Comparison of ENCODE assay signal across 17 cellular contexts in genomic region chr12:24730461-24730896, GRCh38.
A peak's percentile ranks its signal among the peaks of the same experiment; 100 is the strongest.
DNase-seq lines count a peak whose midpoint lies in the region; ATAC-seq and TF ChIP-seq lines count a peak whose summit lies in the region.
"Had no signal": no experiment of that assay in that cellular context is flagged by ENCODE, and none has a peak within 500 bp of the region (broad histone marks: within the 10 kb centered on the region; RNA-seq: fewer than 3 reads in every experiment).

No MANE protein-coding gene starts in this region.

- WGBS in testis, 2 donors: 88 to 90% methylated on average over 1 of the region's 1 CpG

- H3K27ac Mint-ChIP-seq in activated naive CD8-positive, alpha-beta T cell treated with anti-CD3 and anti-CD28 coated beads for 36 hours: peak overlapping the region; percentile 1
- H3K27ac Mint-ChIP-seq: type B pancreatic cell had no signal

- H3K9me3 ChIP-seq in testis: no peaks in the 10 kb centered on the region

- no peaks in the 10 kb centered on the region for H3K9me3 Mint-ChIP-seq in activated naive CD8-positive, alpha-beta T cell treated with anti-CD3 and anti-CD28 coated beads for 36 hours
- H3K9me3 Mint-ChIP-seq: type B pancreatic cell had no signal

- no peak for DNase-seq in activated CD4-positive, CD25-positive, alpha-beta regulatory T cell (lab: John Stamatoyannopoulos, UW)
- no peak for DNase-seq in activated naive CD8-positive, alpha-beta T cell treated with anti-CD3 and anti-CD28 coated beads for 36 hours
- DNase-seq in central memory CD4-positive, alpha-beta T cell: no peak
- DNase-seq in testis: no peak
- DNase-seq in HT-29 (ENCODE audit: low spot score): no peak
- DNase-seq: activated CD8-positive, alpha-beta memory T cell treated with anti-CD3 and anti-CD28 coated beads, Interleukin-2, amount 50 U/mL, for 48 hours; aorta; NCI-H1436 treated with DMSO at 0.1 percent for 48 hours; NCI-H774; small intestine had no signal

- no peak overlapping the region for H3K27ac ChIP-seq in testis
- H3K27ac ChIP-seq: 22Rv1 had no signal

- H3K4me3 Mint-ChIP-seq in activated naive CD8-positive, alpha-beta T cell treated with anti-CD3 and anti-CD28 coated beads for 36 hours: no peak overlapping the region
- H3K4me3 Mint-ChIP-seq: type B pancreatic cell had no signal

- H3K36me3 ChIP-seq in testis (ENCODE audit: low read depth, missing control alignments): no peaks in the 10 kb centered on the region

- H3K36me3 Mint-ChIP-seq in activated naive CD8-positive, alpha-beta T cell treated with anti-CD3 and anti-CD28 coated beads for 36 hours: no peaks in the 10 kb centered on the region
- H3K36me3 Mint-ChIP-seq: type B pancreatic cell had no signal

- no peaks in the 10 kb centered on the region for H3K4me1 ChIP-seq in testis

- intact Hi-C loops in testis (cut with DNase I; ENCODE audit: low total_unique reads): no loop called here

- peaks cover 4% of the 10 kb centered on the region for H3K27me3 Mint-ChIP-seq in activated naive CD8-positive, alpha-beta T cell treated with anti-CD3 and anti-CD28 coated beads for 36 hours

- no peak for TF ChIP-seq CTCF in testis (IDR thresholded peaks at IDR 0.05)

- H3K4me1 Mint-ChIP-seq in activated naive CD8-positive, alpha-beta T cell treated with anti-CD3 and anti-CD28 coated beads for 36 hours: peaks cover 12% of the 10 kb centered on the region

- H3K4me3 ChIP-seq in testis: no peak overlapping the region
- H3K4me3 ChIP-seq: lung had no signal

- no peak for TF ChIP-seq POLR2A in testis (IDR thresholded peaks at IDR 0.05)

- H3K27me3 ChIP-seq in testis: no peaks in the 10 kb centered on the region

- ATAC-seq in activated CD4-positive, CD25-positive, alpha-beta regulatory T cell treated with anti-CD3 and anti-CD28 coated beads, Interleukin-2, amount 50 U/mL, for 24 hours: peak; percentile 65 to 82
- peak; percentile 56 for ATAC-seq in GM19328 (IDR thresholded peaks at IDR 0.05; ENCODE audit: unreplicated experiment)
- ATAC-seq in HG02884 (IDR thresholded peaks at IDR 0.05; ENCODE audit: unreplicated experiment): peak; percentile 66
- ATAC-seq: Right ventricle myocardium inferior had no signal
